10 cellular contexts compared by ENCODE assay signal in genomic region chr16:75401697-75402096, GRCh38. TPM values are rescaled to one million over a fixed set of nuclear protein-coding genes. Genes with fewer than 3 reads are reported as not detected.
A peak's percentile ranks its signal among the peaks of the same experiment; 100 is the strongest.
DNase-seq lines count a peak whose midpoint lies in the region; ATAC-seq and TF ChIP-seq lines count a peak whose summit lies in the region.
"Had no signal": no experiment of that assay in that cellular context is flagged by ENCODE, and none has a peak within 500 bp of the region (broad histone marks: within the 10 kb centered on the region; RNA-seq: fewer than 3 reads in every experiment).

No MANE protein-coding gene starts in this region.

- TF ChIP-seq CTCF in lower lobe of right lung (IDR thresholded peaks at IDR 0.05), result no peak

- no peaks in the 10 kb centered on the region for H3K27me3 Mint-ChIP-seq in activated T-cell treated with anti-CD3 and anti-CD28 coated beads, Interleukin-2, amount 50 U/mL, for 72 hours (ENCODE audit: low read depth)
- no peaks in the 10 kb centered on the region for H3K27me3 Mint-ChIP-seq in activated T-cell treated with anti-CD3 and anti-CD28 coated beads, Interleukin-2, amount 50 U/mL, for 4 hours (ENCODE audit: low read depth)

- peaks cover 10% of the 10 kb centered on the region for H3K4me1 Mint-ChIP-seq in activated T-cell treated with anti-CD3 and anti-CD28 coated beads, Interleukin-2, amount 50 U/mL, for 72 hours (ENCODE audit: low read depth)
- H3K4me1 Mint-ChIP-seq in activated T-cell treated with anti-CD3 and anti-CD28 coated beads, Interleukin-2, amount 50 U/mL, for 4 hours (ENCODE audit: low read depth), result peaks cover 16% of the 10 kb centered on the region

- H3K27me3 ChIP-seq in adipocyte (replicated peaks; ENCODE audit: control insufficient read depth, insufficient read depth, low read length) (no peaks in the 10 kb centered on the region), lower lobe of right lung (ENCODE audit: low read depth) (no peaks in the 10 kb centered on the region), subcutaneous abdominal adipose tissue (ENCODE audit: control insufficient read depth in 5 of 5, insufficient read depth in 4 of 5, low read length in 5 of 5) (no peaks in the 10 kb centered on the region)

- H3K9ac ChIP-seq in adipocyte (ENCODE audit: low read length) (peak overlapping the region; percentile 28), subcutaneous abdominal adipose tissue (ENCODE audit: low read length in 5 of 5) (peak overlapping the region in 1 of 5 donors; percentile 24)

- H3K4me3 Mint-ChIP-seq in activated T-cell treated with anti-CD3 and anti-CD28 coated beads, Interleukin-2, amount 50 U/mL, for 72 hours, result peak overlapping the region in 1 of 2 donors; percentile 25
- H3K4me3 Mint-ChIP-seq in activated T-cell treated with anti-CD3 and anti-CD28 coated beads, Interleukin-2, amount 50 U/mL, for 4 hours, result no peak overlapping the region

- no peak for ATAC-seq in activated T-cell treated with anti-CD3 and anti-CD28 coated beads, Interleukin-2, amount 50 U/mL, for 72 hours (replicated peaks in 1 of 2)
- no peak for ATAC-seq in activated T-cell treated with anti-CD3 and anti-CD28 coated beads, Interleukin-2, amount 50 U/mL, for 4 hours
- no peak for ATAC-seq in lower lobe of right lung
- no peak for ATAC-seq in GM18858 (IDR thresholded peaks at IDR 0.05; ENCODE audit: unreplicated experiment)

- H3K27ac ChIP-seq in lower lobe of right lung (peak overlapping the region; percentile 48), subcutaneous abdominal adipose tissue (ENCODE audit: low read depth, low read length) (peak overlapping the region; percentile 56)

- intact Hi-C loops in lower lobe of right lung (cut with DNase I), result no loop called here

- H3K9me3 ChIP-seq in adipocyte (ENCODE audit: control insufficient read depth, low read length) (no peaks in the 10 kb centered on the region), lower lobe of right lung (no peaks in the 10 kb centered on the region), subcutaneous abdominal adipose tissue (ENCODE audit: control insufficient read depth in 5 of 5, low read length in 5 of 5) (no peaks in the 10 kb centered on the region)

- DNase-seq in activated T-cell treated with anti-CD3 and anti-CD28 coated beads, Interleukin-2, amount 50 U/mL, for 72 hours, result no peak
- DNase-seq in activated T-cell treated with anti-CD3 and anti-CD28 coated beads, Interleukin-2, amount 50 U/mL, for 4 hours, result no peak
- DNase-seq in adipocyte (ENCODE audit: low read depth) (no peak), lower lobe of right lung (no peak), KBM-7 (no peak), SHP77 treated with DMSO at 0.1 percent for 48 hours (lab: John Stamatoyannopoulos, UW) (no peak)
- DNase-seq: activated CD4-positive, CD25-positive, alpha-beta regulatory T cell treated with anti-CD3 and anti-CD28 coated beads, Interleukin-2, amount 50 U/mL, for 72 hours; Calu3 had no signal

- no peaks in the 10 kb centered on the region for H3K36me3 Mint-ChIP-seq in activated T-cell treated with anti-CD3 and anti-CD28 coated beads, Interleukin-2, amount 50 U/mL, for 72 hours (ENCODE audit: insufficient read depth in 2 of 2)
- H3K36me3 Mint-ChIP-seq in activated T-cell treated with anti-CD3 and anti-CD28 coated beads, Interleukin-2, amount 50 U/mL, for 4 hours (ENCODE audit: insufficient read depth), result peaks cover 12% of the 10 kb centered on the region

- no peaks in the 10 kb centered on the region for H3K36me3 ChIP-seq in adipocyte (ENCODE audit: control insufficient read depth, insufficient read depth, low read length, severe bottlenecking)
- peaks cover 7% of the 10 kb centered on the region for H3K36me3 ChIP-seq in lower lobe of right lung
- peaks cover 0 to 3% (median 0%) of the 10 kb centered on the region in 5 donors for H3K36me3 ChIP-seq in subcutaneous abdominal adipose tissue (ENCODE audit: control insufficient read depth in 5 of 5, insufficient read depth in 5 of 5, low read length in 5 of 5)

- no peak overlapping the region for H3K4me3 ChIP-seq in adipocyte (ENCODE audit: low read length)
- no peak overlapping the region for H3K4me3 ChIP-seq in lower lobe of right lung
- H3K4me3 ChIP-seq in subcutaneous abdominal adipose tissue (ENCODE audit: low read depth in 1 of 5, low read length in 5 of 5), result no peak overlapping the region

- in situ Hi-C loops in KBM-7 (cut with MboI; ENCODE audit: low pct_unique_long_range_greater_than_20kb, low sequenced_read_pairs), result no loop called here

- H3K9me3 Mint-ChIP-seq in activated T-cell treated with anti-CD3 and anti-CD28 coated beads, Interleukin-2, amount 50 U/mL, for 72 hours, result no peaks in the 10 kb centered on the region
- H3K9me3 Mint-ChIP-seq in activated T-cell treated with anti-CD3 and anti-CD28 coated beads, Interleukin-2, amount 50 U/mL, for 4 hours, result no peaks in the 10 kb centered on the region

- H3K4me1 ChIP-seq in adipocyte (ENCODE audit: control insufficient read depth, insufficient read depth, low read length) (peaks cover 19% of the 10 kb centered on the region), lower lobe of right lung (peaks cover 12% of the 10 kb centered on the region), subcutaneous abdominal adipose tissue (ENCODE audit: control insufficient read depth in 5 of 5, insufficient read depth in 5 of 5, low read length in 5 of 5) (peaks cover 0 to 9% (median 3%) of the 10 kb centered on the region in 5 donors)

- peak overlapping the region; percentile 81 for H3K27ac Mint-ChIP-seq in activated T-cell treated with anti-CD3 and anti-CD28 coated beads, Interleukin-2, amount 50 U/mL, for 72 hours

RNA-seq across cellular contexts. Expression of gene CFDP1, which starts 31.6 kb away (rescaled TPM):
- total RNA-seq in activated T-cell treated with anti-CD3 and anti-CD28 coated beads, Interleukin-2, amount 50 U/mL, for 72 hours, result 10 to 100 TPM; 25.7 to 32.1 TPM
- total RNA-seq in activated T-cell treated with anti-CD3 and anti-CD28 coated beads, Interleukin-2, amount 50 U/mL, for 4 hours, result 10 to 100 TPM; 28.3 to 33.2 (median 28.6) TPM
- total RNA-seq in lower lobe of right lung, result 57.7 TPM
